ENCODE assay signal across 18 cellular contexts in genomic region chr9:93209576-93210323, GRCh38. TPM values are rescaled to one million over a fixed set of nuclear protein-coding genes. Genes with fewer than 3 reads are reported as not detected.
"Had no signal": no experiment of that assay in that cellular context is flagged by ENCODE, and none has a peak within 500 bp of the region (broad histone marks: within the 10 kb centered on the region; RNA-seq: fewer than 3 reads in every experiment).

No MANE protein-coding gene starts in this region.

- FAIRE-seq: endometrium, islet of Langerhans, TTC549 had no signal

- H3K9ac ChIP-seq: neural progenitor cell, parathyroid adenoma had no signal

- H3K27me3 ChIP-seq: dorsolateral prefrontal cortex, left lung, neural progenitor cell, right lobe of liver had no signal

- H3K4me3 ChIP-seq: dorsolateral prefrontal cortex, left lung, neural progenitor cell, right lobe of liver had no signal

- H2AFZ ChIP-seq: neural progenitor cell, parathyroid adenoma had no signal

- ATAC-seq: activated CD4-positive, CD25-positive, alpha-beta regulatory T cell treated with anti-CD3 and anti-CD28 coated beads, Interleukin-2, amount 50 U/mL, for 24 hours; esophagus mucosa; left lung had no signal

- H3K27ac ChIP-seq: left lung, neural progenitor cell, parathyroid adenoma, right lobe of liver had no signal

- H3K4me2 ChIP-seq: neural progenitor cell had no signal

- H3K36me3 ChIP-seq: left lung, neural progenitor cell, right lobe of liver had no signal

- DNase-seq: activated CD4-positive, alpha-beta T cell treated with anti-CD3 and anti-CD28 coated beads, Interleukin-2, amount 50 U/mL, for 4 hours; activated T-cell treated with anti-CD3 and anti-CD28 coated beads, Interleukin-2, amount 50 U/mL, for 1 hour; head of caudate nucleus; stimulated activated CD4-positive, alpha-beta T cell treated with anti-CD3 and anti-CD28 coated beads, Interleukin-12 subunit alpha, Interleukin-12 subunit beta, amount 100 ng/mL, for 4 hours; stimulated activated naive CD4-positive, alpha-beta T cell treated with Interleukin-2 at 50 U/mL for 16 hours; T-helper 2 cell had no signal

- H3K4me1 ChIP-seq: left lung, right lobe of liver had no signal

- H3K9me3 ChIP-seq: left lung, right lobe of liver had no signal

RNA-seq across cellular contexts. Expression of gene WNK2, which starts 25.8 kb away (rescaled TPM):
- total RNA-seq: fibroblast of villous mesenchyme, myocyte had no signal
